10 cellular contexts compared by ENCODE assay signal in the genomic region with DNA sequence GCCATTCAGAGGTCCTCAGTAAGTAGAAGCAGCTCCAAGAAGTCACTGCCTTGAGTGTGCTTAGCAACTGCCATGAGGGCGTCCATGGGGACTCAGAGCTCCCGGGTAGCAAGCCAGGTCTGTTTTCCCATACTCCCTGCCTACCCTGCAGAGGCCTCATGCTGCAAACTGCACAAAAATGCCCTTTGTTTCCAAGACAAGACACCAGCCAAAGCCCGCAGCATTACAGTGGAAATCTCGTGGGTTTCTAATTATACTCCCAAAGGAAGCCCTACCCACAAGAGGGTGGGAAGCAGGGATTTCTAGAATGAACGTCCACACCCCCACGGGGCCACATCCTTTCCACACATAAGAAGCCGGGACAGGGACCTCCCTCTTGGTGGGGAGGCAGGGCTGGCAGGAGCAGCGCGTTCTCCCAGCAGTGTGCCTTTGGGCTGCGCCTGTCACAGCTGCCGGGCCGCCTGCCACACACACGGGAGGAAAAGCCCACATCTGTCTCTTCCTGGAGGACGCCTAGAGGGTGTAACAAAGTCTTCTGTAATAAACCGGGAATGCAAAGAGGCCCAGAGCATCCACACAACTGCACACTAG. TPM values are rescaled to one million over a fixed set of nuclear protein-coding genes. Genes with fewer than 3 reads are reported as not detected.
DNase-seq lines count a peak whose midpoint lies in the region; ATAC-seq and TF ChIP-seq lines count a peak whose summit lies in the region.
"Had no signal": no experiment of that assay in that cellular context is flagged by ENCODE, and none has a peak within 500 bp of the region (broad histone marks: within the 10 kb centered on the region; RNA-seq: fewer than 3 reads in every experiment).

No MANE protein-coding gene starts in this region.

- H3K27ac ChIP-seq in right atrium auricular region: peak overlapping the region; percentile 69 to 73

- DNase-seq in GM12865 (ENCODE audit: low read depth) (no peak), WTC11 (ENCODE audit: low spot score) (no peak), right atrium auricular region (ENCODE audit: low spot score) (no peak), skeletal muscle cell (ENCODE audit: low read depth) (peak; percentile 58), A172 (ENCODE audit: low spot score) (no peak), iPS-NIHi7 (ENCODE audit: extremely low spot score) (no peak)
- DNase-seq: activated CD4-positive, alpha-beta T cell treated with anti-CD3 and anti-CD28 coated beads, Interleukin-2, amount 50 U/mL, for 1 hour; NCI-H1092 had no signal

- no peaks in the 10 kb centered on the region for H3K27me3 ChIP-seq in right atrium auricular region

- peaks cover 16% of the 10 kb centered on the region for H3K4me1 Mint-ChIP-seq in WTC11

- peaks cover 0 to 35% of the 10 kb centered on the region in 2 donors for H3K4me1 ChIP-seq in right atrium auricular region

- no peaks in the 10 kb centered on the region for H3K27me3 Mint-ChIP-seq in WTC11 (ENCODE audit: low read depth)

- CTCF ChIA-PET in WTC11 (lab: Charles Lee): interaction anchor here (1.2 kb wide), 1 partner anchor 12 kb away, joined by 3 read pairs; no protein-coding TSS in a partner anchor

- H3K36me3 Mint-ChIP-seq in WTC11: peaks cover 11% of the 10 kb centered on the region

- POLR2A ChIA-PET in WTC11 (lab: Charles Lee): no interaction called here

- no peak overlapping the region for H3K4me3 Mint-ChIP-seq in WTC11

- peaks cover 3% of the 10 kb centered on the region for H3K36me3 ChIP-seq in right atrium auricular region

- ATAC-seq in WTC11: peak; percentile 38; the same call in 1 of the 2 replicates
- no peak for ATAC-seq in GM21737 (IDR thresholded peaks at IDR 0.05; ENCODE audit: unreplicated experiment)
- ATAC-seq in GM18907 (IDR thresholded peaks at IDR 0.05; ENCODE audit: unreplicated experiment): no peak

- H3K4me3 ChIP-seq in GM12865 (ENCODE audit: low read depth, low read length) (peak overlapping the region; percentile 35), right atrium auricular region (no peak overlapping the region), skeletal muscle cell (ENCODE audit: low read depth, low read length) (no peak overlapping the region)

- no peak for TF ChIP-seq CTCF in GM12865 (IDR thresholded peaks at IDR 0.05; ENCODE audit: insufficient read depth, low read depth, low read length, missing control alignments)
- no peak for TF ChIP-seq CTCF in WTC11 (IDR thresholded peaks at IDR 0.05)
- no peak for TF ChIP-seq CTCF in right atrium auricular region (IDR thresholded peaks at IDR 0.05)

- H3K9me3 Mint-ChIP-seq in WTC11: no peaks in the 10 kb centered on the region

- H3K9me3 ChIP-seq in right atrium auricular region: no peaks in the 10 kb centered on the region

- H3K27ac Mint-ChIP-seq in WTC11: no peak overlapping the region

TF ChIP-seq in WTC11, 78 proteins besides CTCF, POLR2A, EP300 and RAD21:
- TF ChIP-seq, protein P1, sequence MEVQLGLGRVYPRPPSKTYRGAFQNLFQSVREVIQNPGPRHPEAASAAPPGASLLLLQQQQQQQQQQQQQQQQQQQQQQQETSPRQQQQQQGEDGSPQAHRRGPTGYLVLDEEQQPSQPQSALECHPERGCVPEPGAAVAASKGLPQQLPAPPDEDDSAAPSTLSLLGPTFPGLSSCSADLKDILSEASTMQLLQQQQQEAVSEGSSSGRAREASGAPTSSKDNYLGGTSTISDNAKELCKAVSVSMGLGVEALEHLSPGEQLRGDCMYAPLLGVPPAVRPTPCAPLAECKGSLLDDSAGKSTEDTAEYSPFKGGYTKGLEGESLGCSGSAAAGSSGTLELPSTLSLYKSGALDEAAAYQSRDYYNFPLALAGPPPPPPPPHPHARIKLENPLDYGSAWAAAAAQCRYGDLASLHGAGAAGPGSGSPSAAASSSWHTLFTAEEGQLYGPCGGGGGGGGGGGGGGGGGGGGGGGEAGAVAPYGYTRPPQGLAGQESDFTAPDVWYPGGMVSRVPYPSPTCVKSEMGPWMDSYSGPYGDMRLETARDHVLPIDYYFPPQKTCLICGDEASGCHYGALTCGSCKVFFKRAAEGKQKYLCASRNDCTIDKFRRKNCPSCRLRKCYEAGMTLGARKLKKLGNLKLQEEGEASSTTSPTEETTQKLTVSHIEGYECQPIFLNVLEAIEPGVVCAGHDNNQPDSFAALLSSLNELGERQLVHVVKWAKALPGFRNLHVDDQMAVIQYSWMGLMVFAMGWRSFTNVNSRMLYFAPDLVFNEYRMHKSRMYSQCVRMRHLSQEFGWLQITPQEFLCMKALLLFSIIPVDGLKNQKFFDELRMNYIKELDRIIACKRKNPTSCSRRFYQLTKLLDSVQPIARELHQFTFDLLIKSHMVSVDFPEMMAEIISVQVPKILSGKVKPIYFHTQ (CRISPR knock-in tag; IDR thresholded peaks at IDR 0.05): no peak
- TF ChIP-seq RELA (CRISPR knock-in tag; IDR thresholded peaks at IDR 0.05; ENCODE audit: borderline replicate concordance): no peak
- no peak for TF ChIP-seq TEAD1 (CRISPR knock-in tag; IDR thresholded peaks at IDR 0.05)
- TF ChIP-seq CBFB (CRISPR knock-in tag; IDR thresholded peaks at IDR 0.05; ENCODE audit: low read depth): no peak
- no peak for TF ChIP-seq TEAD4 (CRISPR knock-in tag; IDR thresholded peaks at IDR 0.05)
TF ChIP-seq in WTC11: peak in this region for 0.

RNA-seq across cellular contexts. Expression of gene FAM174B, which starts 31.1 kb away (rescaled TPM):
- 19.0 to 22.1 TPM (median 21.8 TPM) in 3 replicates for total RNA-seq in WTC11 (2021)
- 1 to 10 TPM; 6.2 to 7.1 TPM for total RNA-seq in right atrium auricular region
- 0.81 and 3.8 TPM in 2 replicates for total RNA-seq in A172 (2014; rRNA removed; shearing (Covaris generic))
